In genomic region chr7:96819111-96819700, GRCh38 we compare ENCODE assay signal across 27 cellular contexts.
"Had no signal": no experiment of that assay in that cellular context is flagged by ENCODE, and none has a peak within 500 bp of the region (broad histone marks: within the 10 kb centered on the region; RNA-seq: fewer than 3 reads in every experiment).

No MANE protein-coding gene starts in this region.

- H3K4me3 ChIP-seq: ascending aorta, breast epithelium, cardiac muscle cell, colonic mucosa, dorsolateral prefrontal cortex, esophagus muscularis mucosa had no signal

- H3K9me3 ChIP-seq: ascending aorta, colonic mucosa, esophagus muscularis mucosa had no signal

- H3K27ac ChIP-seq: ascending aorta, breast epithelium, cardiac muscle cell, colonic mucosa, dorsolateral prefrontal cortex, esophagus muscularis mucosa had no signal

- H3K36me3 ChIP-seq: ascending aorta, breast epithelium, cardiac muscle cell, colonic mucosa, esophagus muscularis mucosa had no signal

- DNase-seq: activated CD4-positive, alpha-beta memory T cell treated with anti-CD3 and anti-CD28 coated beads for 36 hours; activated CD4-positive, alpha-beta T cell treated with anti-CD3 and anti-CD28 coated beads for 36 hours; activated CD4-positive, alpha-beta T cell treated with anti-CD3 and anti-CD28 coated beads, Interleukin-2, amount 10 ng/mL, durations not matched to agents 24 days and 14 days; activated CD4-positive, CD25-positive, alpha-beta regulatory T cell; activated CD4-positive, CD25-positive, alpha-beta regulatory T cell treated with anti-CD3 and anti-CD28 coated beads, Interleukin-2, amount 50 U/mL, for 72 hours; activated CD8-positive, alpha-beta memory T cell treated with anti-CD3 and anti-CD28 coated beads, Interleukin-2, amount 10 ng/mL, durations not matched to agents 7 days and 5 days; activated CD8-positive, alpha-beta memory T cell treated with anti-CD3 and anti-CD28 coated beads, Interleukin-2, amount 50 U/mL, for 4 hours; activated CD8-positive, alpha-beta T cell treated with anti-CD3 and anti-CD28 coated beads, Interleukin-2, amount 10 ng/mL, durations not matched to agents 7 days and 5 days; activated effector memory CD4-positive, alpha-beta T cell treated with anti-CD3 and anti-CD28 coated beads, Interleukin-2, amount 50 U/mL, for 16 hours; activated naive CD4-positive, alpha-beta T cell treated with anti-CD3 and anti-CD28 coated beads for 36 hours; activated naive CD8-positive, alpha-beta T cell treated with anti-CD3 and anti-CD28 coated beads for 36 hours; activated naive CD8-positive, alpha-beta T cell treated with anti-CD3 and anti-CD28 coated beads, Interleukin-2, amount 50 U/mL, for 24 hours; activated T-cell treated with anti-CD3 and anti-CD28 coated beads, Interleukin-2, amount 50 U/mL, for 1 hour; activated T-cell treated with anti-CD3 and anti-CD28 coated beads, Interleukin-2, amount 50 U/mL, for 48 hours; central memory CD4-positive, alpha-beta T cell; cerebellar nuclear complex; colonic mucosa; dorsolateral prefrontal cortex; effector memory CD4-positive, alpha-beta T cell; endodermal cell; erythroblast; head of caudate nucleus; T-helper 2 cell had no signal

- H3K4me1 ChIP-seq: ascending aorta, breast epithelium, colonic mucosa, esophagus muscularis mucosa had no signal

- H3K27me3 ChIP-seq: ascending aorta, cardiac muscle cell, colonic mucosa had no signal

- ATAC-seq: activated CD4-positive, alpha-beta T cell treated with anti-CD3 and anti-CD28 coated beads for 36 hours; activated CD8-positive, alpha-beta memory T cell treated with anti-CD3 and anti-CD28 coated beads, Interleukin-2, amount 10 ng/mL, durations not matched to agents 7 days and 5 days; activated CD8-positive, alpha-beta T cell treated with anti-CD3 and anti-CD28 coated beads, Interleukin-2, amount 10 ng/mL, durations not matched to agents 7 days and 5 days; activated naive CD8-positive, alpha-beta T cell treated with anti-CD3 and anti-CD28 coated beads, Interleukin-2, amount 50 U/mL, for 24 hours had no signal
